12 cellular contexts compared by ENCODE assay signal in genomic region chr6:123808556-123808955, GRCh38. TPM values are rescaled to one million over a fixed set of nuclear protein-coding genes. Genes with fewer than 3 reads are reported as not detected.
DNase-seq lines count a peak whose midpoint lies in the region; ATAC-seq and TF ChIP-seq lines count a peak whose summit lies in the region.
"Had no signal": no experiment of that assay in that cellular context is flagged by ENCODE, and none has a peak within 500 bp of the region (broad histone marks: within the 10 kb centered on the region; RNA-seq: fewer than 3 reads in every experiment).

No MANE protein-coding gene starts in this region.

- H3K27ac ChIP-seq in Panc1 (ENCODE audit: low read length), result peak overlapping the region; percentile 55; the same call in 1 of the 2 replicates
- no peak overlapping the region for H3K27ac ChIP-seq in naive thymus-derived CD4-positive, alpha-beta T cell (ENCODE audit: low read depth, low read length)

- no TSS peak for BruUV-seq in Panc1 (replicated peaks; lab: Mats Ljungman, UMichigan)

- no peak overlapping the region for H3K4me3 ChIP-seq in Panc1 (ENCODE audit: low read depth in 2 of 2, low read length in 2 of 2)
- H3K4me3 ChIP-seq in naive thymus-derived CD4-positive, alpha-beta T cell (ENCODE audit: low read length), result no peak overlapping the region

- in situ Hi-C loops in Panc1 (cut with HindIII; ENCODE audit: low pct_unique_long_range_greater_than_20kb, low sequenced_read_pairs) (no loop called here), GM13976 (cut with MboI; ENCODE audit: low sequenced_read_pairs, unreplicated experiment) (no loop called here)

- peaks cover 41% of the 10 kb centered on the region for H3K4me1 ChIP-seq in Panc1 (ENCODE audit: control insufficient read depth, insufficient read depth, low read length)
- no peaks in the 10 kb centered on the region for H3K4me1 ChIP-seq in naive thymus-derived CD4-positive, alpha-beta T cell (ENCODE audit: control insufficient read depth in 2 of 2, insufficient read depth in 2 of 2, low read length in 2 of 2)

- no peaks in the 10 kb centered on the region for H3K27me3 ChIP-seq in Panc1 (ENCODE audit: control insufficient read depth, insufficient read depth, low read length)
- H3K27me3 ChIP-seq in naive thymus-derived CD4-positive, alpha-beta T cell (ENCODE audit: control insufficient read depth in 2 of 2, insufficient read depth in 2 of 2, low read length in 2 of 2), result no peaks in the 10 kb centered on the region

- peaks cover 41% of the 10 kb centered on the region for H3K27me3 Mint-ChIP-seq in progenitor cell of endocrine pancreas
- peaks cover 33 to 49% (median 37%) of the 10 kb centered on the region in 5 donors for H3K27me3 Mint-ChIP-seq in naive thymus-derived CD4-positive, alpha-beta T cell

- H3K4me3 Mint-ChIP-seq in progenitor cell of endocrine pancreas (ENCODE audit: low read depth), result no peak overlapping the region
- no peak overlapping the region for H3K4me3 Mint-ChIP-seq in naive thymus-derived CD4-positive, alpha-beta T cell
- H3K4me3 Mint-ChIP-seq: effector memory CD8-positive, alpha-beta T cell had no signal

- POLR2A ChIA-PET in Panc1 (lab: Charles Lee), result no interaction called here
- POLR2A ChIA-PET in naive thymus-derived CD4-positive, alpha-beta T cell (lab: Charles Lee), result no interaction called here

- intact Hi-C loops in Panc1 (cut with micrococcal nuclease; ENCODE audit: unreplicated experiment), result loop anchor here (10.0 kb wide), 1 partner anchor 1046 kb away; no protein-coding TSS in a partner anchor
- intact Hi-C loops in naive thymus-derived CD4-positive, alpha-beta T cell (cut with micrococcal nuclease), result no loop called here

- no peaks in the 10 kb centered on the region for H3K9me3 Mint-ChIP-seq in progenitor cell of endocrine pancreas (ENCODE audit: low read depth)
- no peaks in the 10 kb centered on the region for H3K9me3 Mint-ChIP-seq in naive thymus-derived CD4-positive, alpha-beta T cell
- H3K9me3 Mint-ChIP-seq: effector memory CD8-positive, alpha-beta T cell had no signal

- H3K36me3 Mint-ChIP-seq in progenitor cell of endocrine pancreas (ENCODE audit: insufficient read depth), result no peaks in the 10 kb centered on the region
- peaks cover 0 to 4% (median 0%) of the 10 kb centered on the region in 5 donors for H3K36me3 Mint-ChIP-seq in naive thymus-derived CD4-positive, alpha-beta T cell

- no peaks in the 10 kb centered on the region for H3K9me3 ChIP-seq in Panc1 (ENCODE audit: control insufficient read depth, insufficient read depth, low read depth, low read length)
- H3K9me3 ChIP-seq in naive thymus-derived CD4-positive, alpha-beta T cell (ENCODE audit: control insufficient read depth in 2 of 3, low read length in 3 of 3), result no peaks in the 10 kb centered on the region

- no peaks in the 10 kb centered on the region for H3K36me3 ChIP-seq in Panc1 (ENCODE audit: control insufficient read depth, insufficient read depth, low read length)
- no peaks in the 10 kb centered on the region for H3K36me3 ChIP-seq in naive thymus-derived CD4-positive, alpha-beta T cell (ENCODE audit: control insufficient read depth in 2 of 3, insufficient read depth in 3 of 3, low read length in 3 of 3)

- ATAC-seq in Panc1, result no peak
- ATAC-seq in stimulated activated naive CD8-positive, alpha-beta T cell treated with anti-CD3 and anti-CD28 coated beads, Interleukin-15, Interleukin-2, amounts not matched to agents 100 U/mL and 50 U/mL, for 24 hours, result no peak
- no peak for ATAC-seq in naive thymus-derived CD4-positive, alpha-beta T cell
- ATAC-seq: effector memory CD8-positive, alpha-beta T cell; left ventricle myocardium superior had no signal

- H3K4me1 Mint-ChIP-seq in progenitor cell of endocrine pancreas (ENCODE audit: low read depth), result peaks cover 9% of the 10 kb centered on the region
- peaks cover 3 to 9% (median 6%) of the 10 kb centered on the region in 7 donors for H3K4me1 Mint-ChIP-seq in naive thymus-derived CD4-positive, alpha-beta T cell

- peak; percentile 32 for DNase-seq in DMS153 (lab: John Stamatoyannopoulos, UW)
- DNase-seq in NCI-H146 treated with DMSO at 0.1 percent for 48 hours (lab: John Stamatoyannopoulos, UW; ENCODE audit: unreplicated experiment), result peak; percentile 65
- no peak for DNase-seq in Panc1 (ENCODE audit: low read depth, low spot score)
- DNase-seq in kidney glomerular epithelial cell (lab: John Stamatoyannopoulos, UW), result peak; percentile 19
- DNase-seq in progenitor cell of endocrine pancreas (ENCODE audit: low spot score, unreplicated experiment), result no peak
- DNase-seq in stimulated activated naive CD8-positive, alpha-beta T cell treated with anti-CD3 and anti-CD28 coated beads, Interleukin-15, Interleukin-2, amounts not matched to agents 100 U/mL and 50 U/mL, for 24 hours, result no peak
- no peak for DNase-seq in naive thymus-derived CD4-positive, alpha-beta T cell
- no peak for DNase-seq in GM13976 (ENCODE audit: low spot score)
- DNase-seq: aorta; effector memory CD8-positive, alpha-beta T cell; left ventricle myocardium superior had no signal

- CTCF ChIA-PET in Panc1 (lab: Charles Lee), result no interaction called here
- CTCF ChIA-PET in naive thymus-derived CD4-positive, alpha-beta T cell (lab: Charles Lee), result no interaction called here

- no peak overlapping the region for H3K27ac Mint-ChIP-seq in progenitor cell of endocrine pancreas
- no peak overlapping the region for H3K27ac Mint-ChIP-seq in naive thymus-derived CD4-positive, alpha-beta T cell
- H3K27ac Mint-ChIP-seq: effector memory CD8-positive, alpha-beta T cell had no signal

- TF ChIP-seq CTCF in Panc1 (IDR thresholded peaks at IDR 0.05) (no peak), progenitor cell of endocrine pancreas (IDR thresholded peaks at IDR 0.05; ENCODE audit: unreplicated experiment) (no peak), GM13976 (IDR thresholded peaks at IDR 0.05; ENCODE audit: borderline replicate concordance, control extremely low read depth, extremely low read depth, insufficient read depth, missing control alignments) (no peak)

RNA-seq across cellular contexts. Expression of gene NKAIN2, which starts 4.9 kb away (rescaled TPM):
- total RNA-seq in Panc1 (2021; ENCODE audit: unreplicated experiment), result 2.6 TPM
- polyA plus RNA-seq in Panc1 (2012; ENCODE audit: insufficient read length), result 2.2 TPM
- 2.5 and 3.1 TPM in 2 replicates for total RNA-seq in progenitor cell of endocrine pancreas
- total RNA-seq in naive thymus-derived CD4-positive, alpha-beta T cell, result 1 to 10 TPM in 1 of 5 experiments, not detected in 4; 2.9 TPM
- polyA plus RNA-seq in naive thymus-derived CD4-positive, alpha-beta T cell, result under 1 TPM in 1 of 2 donors, not detected in 1; 0.21 TPM
- total RNA-seq: omental fat pad had no signal
- polyA plus RNA-seq: aorta had no signal

Comparison
In these comparisons a context has a peak if more than half of its experiments do, and no peak if none do; other contexts are left out.
1. DNase-seq: peak in DMS153 (single experiment), NCI-H146 treated with DMSO at 0.1 percent for 48 hours (single experiment) and kidney glomerular epithelial cell (single experiment); none in Panc1 (single experiment), progenitor cell of endocrine pancreas (single experiment), stimulated activated naive CD8-positive, alpha-beta T cell treated with anti-CD3 and anti-CD28 coated beads, Interleukin-15, Interleukin-2, amounts not matched to agents 100 U/mL and 50 U/mL, for 24 hours (single experiment), naive thymus-derived CD4-positive, alpha-beta T cell (0 of 9) and GM13976 (single experiment).